ENCODE assay signal across 8 cellular contexts in genomic region chr19:33002126-33002865, GRCh38. TPM values are rescaled to one million over a fixed set of nuclear protein-coding genes. Genes with fewer than 3 reads are reported as not detected.
DNase-seq lines count a peak whose midpoint lies in the region; ATAC-seq, FAIRE-seq and TF ChIP-seq lines count a peak whose summit lies in the region.
"Not testable (repeated sequence)": the region's sequence is repeated elsewhere in the genome, so short reads cannot be mapped to it uniquely, and the experiment has no call there.

No MANE protein-coding gene starts in this region.

- intact Hi-C loops in HepG2 (cut with micrococcal nuclease; ENCODE audit: unreplicated experiment); upper lobe of right lung (cut with DNase I): not testable (repeated sequence)

- BruUV-seq in HepG2 (replicated peaks; lab: Mats Ljungman, UMichigan): not testable (repeated sequence)

- peaks cover 9 to 42% (median 34%) of the 10 kb centered on the region in 10 experiments; a peak in 18 of 20 replicates for H3K4me1 ChIP-seq in BLaER1 treated with 17β-estradiol and CSF1 and Interleukin-3, amounts not matched to agents 10 nM and 100 nM
- H3K4me1 ChIP-seq in HepG2 (ENCODE audit: insufficient read depth, low read length); osteoblast (ENCODE audit: insufficient read depth, low read length); upper lobe of right lung: not testable (repeated sequence)

- H3K4me2 ChIP-seq in BLaER1 treated with 17β-estradiol and CSF1 and Interleukin-3, amounts not matched to agents 10 nM and 100 nM: peak overlapping the region in 9 of 11 experiments; percentile 21 to 79 (median 61); a peak in 16 of 22 replicates
- H3K4me2 ChIP-seq in HepG2 (ENCODE audit: low read depth, low read length); osteoblast (ENCODE audit: insufficient read depth, low read length): not testable (repeated sequence)

- TF ChIP-seq RAD21 in HepG2 (CRISPR knock-in tag; IDR thresholded peaks at IDR 0.05): not testable (repeated sequence)

- H3K27ac ChIP-seq in BLaER1 treated with 17β-estradiol and CSF1 and Interleukin-3, amounts not matched to agents 10 nM and 100 nM: peak overlapping the region in 1 of 11 experiments; percentile 18; a peak in 1 of 22 replicates
- H3K27ac ChIP-seq in VCaP: peak overlapping the region; percentile 80
- not testable (repeated sequence) for H3K27ac ChIP-seq in HepG2 (ENCODE audit: extremely low read length, insufficient read depth, low read length); osteoblast (ENCODE audit: low read depth, low read length); upper lobe of right lung

- not testable (repeated sequence) for TF ChIP-seq EP300 in HepG2 (IDR thresholded peaks at IDR 0.05; ENCODE audit: low read depth in 2 of 2, low read length in 2 of 2); HepG2 (CRISPR knock-in tag; IDR thresholded peaks at IDR 0.05; ENCODE audit: borderline replicate concordance)

- ATAC-seq in HepG2 (peak; percentile 27; the same call in 1 of the 3 replicates), upper lobe of right lung (peak; percentile 39)

- in situ Hi-C loops in G401 (cut with HindIII; ENCODE audit: low sequenced_read_pairs); HepG2 (cut with HindIII; ENCODE audit: extremely low pct_ligation_motif_present, low pct_unique_long_range_greater_than_20kb): not testable (repeated sequence)

- DNase-seq in G401 (ENCODE audit: low spot score) (peak; percentile 64), NCI-H2171 treated with DMSO at 0.1 percent for 48 hours (lab: John Stamatoyannopoulos, UW) (peak; percentile 2), dermis microvascular lymphatic vessel endothelial cell (ENCODE audit: low read depth in 2 of 2) (peak; percentile 1 to 7), osteoblast (ENCODE audit: insufficient read length, low spot score, missing footprints) (peak; percentile 29)
- not testable (repeated sequence) for DNase-seq in HepG2 (ENCODE audit: low spot score); upper lobe of right lung

- not testable (repeated sequence) for H3K9me3 ChIP-seq in BLaER1 treated with 17β-estradiol and CSF1 and Interleukin-3, amounts not matched to agents 10 nM and 100 nM (replicated peaks in 1 of 11); HepG2 (ENCODE audit: low read length); osteoblast (ENCODE audit: low read depth, low read length); upper lobe of right lung

- not testable (repeated sequence) for H3K36me3 ChIP-seq in BLaER1 treated with 17β-estradiol and CSF1 and Interleukin-3, amounts not matched to agents 10 nM and 100 nM; osteoblast (ENCODE audit: insufficient read depth, low read length); upper lobe of right lung
- peaks cover 15 to 43% of the 10 kb centered on the region in 2 experiments for H3K36me3 ChIP-seq in HepG2 (replicated peaks in 1 of 2; ENCODE audit: control insufficient read depth in 1 of 2, insufficient read depth in 2 of 2, low read length in 2 of 2)

- not testable (repeated sequence) for H4K20me1 ChIP-seq in BLaER1 treated with 17β-estradiol and CSF1 and Interleukin-3, amounts not matched to agents 10 nM and 100 nM; HepG2 (ENCODE audit: insufficient read depth, low read length); osteoblast (ENCODE audit: insufficient read depth, low read length)

- not testable (repeated sequence) for H2AFZ ChIP-seq in HepG2 (ENCODE audit: low read length); osteoblast (ENCODE audit: low read length)

- 94% methylated on average over 13 of the region's 15 CpGs for WGBS in HepG2 (ENCODE audit: low lambda C conversion rate)

- POLR2A ChIA-PET in HepG2 (lab: Yijun Ruan, JAX): not testable (repeated sequence)

- not testable (repeated sequence) for TF ChIP-seq CTCF in VCaP (conservative IDR thresholded peaks at IDR 0.05); HepG2 (CRISPR knock-in tag; IDR thresholded peaks at IDR 0.05); osteoblast (IDR thresholded peaks at IDR 0.05; ENCODE audit: extremely low read depth, low read depth, low read length); upper lobe of right lung (IDR thresholded peaks at IDR 0.05)

- TF ChIP-seq POLR2A in HepG2 (IDR thresholded peaks at IDR 0.05; ENCODE audit: insufficient read depth in 1 of 2, low read depth in 2 of 2, low read length in 2 of 2): not testable (repeated sequence)

- H3K4me3 ChIP-seq in BLaER1 treated with 17β-estradiol and CSF1 and Interleukin-3, amounts not matched to agents 10 nM and 100 nM; HepG2 (replicated peaks in 1 of 3; ENCODE audit: insufficient read depth in 1 of 3, low read depth in 2 of 3, low read length in 3 of 3); osteoblast (ENCODE audit: insufficient read depth, low read length); upper lobe of right lung: not testable (repeated sequence)

- not testable (repeated sequence) for FAIRE-seq in HepG2 (lab: Jason Lieb, UNC)

- CTCF ChIA-PET in HepG2 (lab: Yijun Ruan, JAX; ENCODE audit: low intra/inter-chr PET ratio, low total read pairs): not testable (repeated sequence)

- H3K27me3 ChIP-seq in BLaER1 treated with 17β-estradiol and CSF1 and Interleukin-3, amounts not matched to agents 10 nM and 100 nM; HepG2 (ENCODE audit: control insufficient read depth in 1 of 2, insufficient read depth in 2 of 2, low read length in 2 of 2); osteoblast (ENCODE audit: insufficient read depth, low read length); upper lobe of right lung: not testable (repeated sequence)

- H3K79me2 ChIP-seq in HepG2 (ENCODE audit: insufficient read depth, low read length); osteoblast (ENCODE audit: insufficient read depth, low read length): not testable (repeated sequence)

- H3K9ac ChIP-seq in BLaER1 treated with 17β-estradiol and CSF1 and Interleukin-3, amounts not matched to agents 10 nM and 100 nM: 0 out of 22 replicates have a peak overlapping the region, but pooled peaks of 3 of the 11 experiments have one; percentile 13 to 37 (median 26)
- not testable (repeated sequence) for H3K9ac ChIP-seq in HepG2 (ENCODE audit: insufficient read depth, low read depth, low read length)

RNA-seq across cellular contexts. Expression of gene FAAP24, which starts 30.3 kb away (rescaled TPM):
- 2.9 and 13.2 TPM in 2 replicates for total RNA-seq in G401 (2014; rRNA removed; shearing (Covaris generic))
- total RNA-seq in dermis microvascular lymphatic vessel endothelial cell (1.8 and 2.0 TPM in 2 replicates), HepG2 (2016; rRNA removed; fragmentation: Illumina TruSeq; extraction: Trizol) (6.0 and 10.0 TPM in 2 replicates), osteoblast (3.6 and 4.1 TPM in 2 replicates), upper lobe of right lung (0.90 TPM)
- total RNA-seq in HepG2 (2016; cell fraction: cytosol; rRNA removed; fragmentation: Illumina TruSeq; extraction: Trizol; ENCODE audit: low read depth): 4.8 and 5.8 TPM in 2 replicates
- total RNA-seq in HepG2 (2016; cell fraction: insoluble cytoplasmic fraction; rRNA removed; fragmentation: Illumina TruSeq; extraction: Trizol): 7.0 and 10.1 TPM in 2 replicates
- 8.7 and 9.8 TPM in 2 replicates for total RNA-seq in HepG2 (2016; cell fraction: membrane; rRNA removed; fragmentation: Illumina TruSeq; extraction: Trizol)
- total RNA-seq in HepG2 (2016; cell fraction: nucleus; rRNA removed; fragmentation: Illumina TruSeq; extraction: Trizol): 1.6 and 2.2 TPM in 2 replicates
- 1.5 and 2.3 TPM in 2 replicates for polyA plus RNA-seq in HepG2 (2011; rRNA removed)
- 2.2 and 2.3 TPM in 2 replicates for polyA plus RNA-seq in HepG2 (2011; cell fraction: cytosol; rRNA removed)
- polyA plus RNA-seq in HepG2 (2011; cell fraction: nucleus; rRNA removed): 0.55 and 0.98 TPM in 2 replicates
- polyA plus RNA-seq in HepG2 (2012): 1.2 and 1.4 TPM in 2 replicates
- 5.1 and 6.8 TPM in 2 replicates for polyA plus RNA-seq in HepG2 (2016; cell fraction: cytosol; fragmentation: Illumina TruSeq; extraction: Trizol; ENCODE audit: low read depth)
- 11.3 and 14.8 TPM in 2 replicates for polyA plus RNA-seq in HepG2 (2016; cell fraction: insoluble cytoplasmic fraction; fragmentation: Illumina TruSeq; extraction: Trizol; ENCODE audit: low read depth)
- 9.8 and 9.9 TPM in 2 replicates for polyA plus RNA-seq in HepG2 (2016; cell fraction: membrane; fragmentation: Illumina TruSeq; extraction: Trizol; ENCODE audit: low read depth)
- 4.0 and 5.4 TPM in 2 replicates for polyA plus RNA-seq in HepG2 (2016; cell fraction: nucleus; fragmentation: Illumina TruSeq; extraction: Trizol; ENCODE audit: insufficient read depth, low read depth)
- 3.2 and 11.0 TPM in 2 replicates for polyA minus RNA-seq in HepG2 (2011; rRNA and poly(A)+ RNA removed; ENCODE audit: low replicate concordance)
- polyA minus RNA-seq in HepG2 (2011; cell fraction: cytosol; rRNA and poly(A)+ RNA removed): 0.69 and 3.0 TPM in 2 replicates
- 0.39 and 0.99 TPM in 2 replicates for polyA minus RNA-seq in HepG2 (2011; cell fraction: nucleus; rRNA and poly(A)+ RNA removed)

RNA-seq across cellular contexts. Expression of gene CEP89, which starts 30.5 kb away (rescaled TPM):
- 12.6 and 22.4 TPM in 2 replicates for total RNA-seq in G401 (2014; rRNA removed; shearing (Covaris generic))
- total RNA-seq in dermis microvascular lymphatic vessel endothelial cell: 5.6 and 6.7 TPM in 2 replicates
- total RNA-seq in HepG2 (2016; rRNA removed; fragmentation: Illumina TruSeq; extraction: Trizol): 10.9 and 13.1 TPM in 2 replicates
- 4.3 and 4.8 TPM in 2 replicates for total RNA-seq in HepG2 (2016; cell fraction: cytosol; rRNA removed; fragmentation: Illumina TruSeq; extraction: Trizol; ENCODE audit: low read depth)
- total RNA-seq in HepG2 (2016; cell fraction: insoluble cytoplasmic fraction; rRNA removed; fragmentation: Illumina TruSeq; extraction: Trizol): 10.2 and 12.0 TPM in 2 replicates
- 4.7 and 5.4 TPM in 2 replicates for total RNA-seq in HepG2 (2016; cell fraction: membrane; rRNA removed; fragmentation: Illumina TruSeq; extraction: Trizol)
- total RNA-seq in HepG2 (2016; cell fraction: nucleus; rRNA removed; fragmentation: Illumina TruSeq; extraction: Trizol): 9.8 and 10.4 TPM in 2 replicates
- 7.2 TPM in 2 replicates for polyA plus RNA-seq in HepG2 (2011; rRNA removed)
- 5.6 and 7.1 TPM in 2 replicates for polyA plus RNA-seq in HepG2 (2011; cell fraction: cytosol; rRNA removed)
- polyA plus RNA-seq in HepG2 (2011; cell fraction: nucleus; rRNA removed): 10.3 and 11.4 TPM in 2 replicates
- 4.9 and 6.0 TPM in 2 replicates for polyA plus RNA-seq in HepG2 (2012)
- 0.95 and 1.2 TPM in 2 replicates for polyA plus RNA-seq in HepG2 (2016; cell fraction: cytosol; fragmentation: Illumina TruSeq; extraction: Trizol; ENCODE audit: low read depth)
- polyA plus RNA-seq in HepG2 (2016; cell fraction: insoluble cytoplasmic fraction; fragmentation: Illumina TruSeq; extraction: Trizol; ENCODE audit: low read depth): 11.5 and 14.4 TPM in 2 replicates
- polyA plus RNA-seq in HepG2 (2016; cell fraction: membrane; fragmentation: Illumina TruSeq; extraction: Trizol; ENCODE audit: low read depth): 3.3 and 3.6 TPM in 2 replicates
- polyA plus RNA-seq in HepG2 (2016; cell fraction: nucleus; fragmentation: Illumina TruSeq; extraction: Trizol; ENCODE audit: insufficient read depth, low read depth): 12.4 and 13.4 TPM in 2 replicates
- polyA minus RNA-seq in HepG2 (2011; rRNA and poly(A)+ RNA removed; ENCODE audit: low replicate concordance): 18.4 and 43.4 TPM in 2 replicates
- 2.5 and 3.1 TPM in 2 replicates for polyA minus RNA-seq in HepG2 (2011; cell fraction: cytosol; rRNA and poly(A)+ RNA removed)
- 11.7 and 12.4 TPM in 2 replicates for polyA minus RNA-seq in HepG2 (2011; cell fraction: nucleus; rRNA and poly(A)+ RNA removed)
- 18.5 and 21.2 TPM in 2 replicates for total RNA-seq in osteoblast
- total RNA-seq in upper lobe of right lung: 19.3 TPM
